In the genomic region with DNA sequence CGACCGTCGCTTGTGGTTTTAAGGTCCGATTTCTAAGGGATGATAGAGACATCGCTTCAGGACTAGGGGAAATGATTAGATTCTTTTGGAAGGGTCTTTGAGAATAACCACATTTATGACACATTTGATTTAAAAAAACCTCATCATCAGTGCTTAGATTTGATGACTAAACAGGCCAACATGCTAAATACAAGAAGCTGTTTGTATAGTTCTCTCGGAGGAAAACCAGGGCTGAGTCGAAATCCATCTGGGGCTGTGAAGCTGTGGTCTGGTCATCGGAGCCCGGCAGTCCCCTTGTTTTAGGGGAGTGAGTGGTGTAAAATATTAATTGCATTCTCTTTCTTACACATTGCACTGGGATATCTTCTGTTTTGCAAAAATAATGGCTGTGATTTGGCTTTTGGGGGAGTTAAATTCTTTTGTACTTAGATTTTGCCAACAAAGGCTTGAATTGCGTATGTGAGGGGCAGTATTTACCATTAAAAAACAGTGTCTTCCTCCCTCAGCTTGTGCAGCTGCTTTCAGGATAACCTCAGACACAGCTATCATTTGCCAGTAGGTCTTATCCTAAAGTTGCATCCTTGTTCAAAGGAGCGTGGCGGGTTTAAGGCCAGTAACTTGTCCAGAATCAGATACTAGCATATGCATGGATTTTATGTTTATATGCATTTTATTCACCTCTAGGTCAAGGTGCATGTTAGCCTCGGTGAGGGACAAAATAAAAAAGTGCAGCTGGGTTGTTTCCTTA, we compare ENCODE assay signal across 8 cellular contexts. TPM values are rescaled to one million over a fixed set of nuclear protein-coding genes. Genes with fewer than 3 reads are reported as not detected.
DNase-seq lines count a peak whose midpoint lies in the region; ATAC-seq and TF ChIP-seq lines count a peak whose summit lies in the region.

No MANE protein-coding gene starts in this region.

- peak overlapping the region; percentile 22 to 42 for H3K4me3 ChIP-seq in HCT116 (replicated peaks in 1 of 2; ENCODE audit: low read depth in 1 of 2, low read length in 2 of 2)
- H3K4me3 ChIP-seq in WERI-Rb-1 (ENCODE audit: low read depth, low read length), result peak overlapping the region; percentile 45
- H3K4me3 ChIP-seq in cardiac muscle cell, result peak overlapping the region; percentile 34
- peak overlapping the region; percentile 72 for H3K4me3 ChIP-seq in skeletal muscle satellite cell (ENCODE audit: low read length)

- H3K4me2 ChIP-seq in HCT116 (ENCODE audit: low read length) (peak overlapping the region; percentile 61), skeletal muscle satellite cell (ENCODE audit: low read length) (peak overlapping the region; percentile 92)

- no peak for TF ChIP-seq RAD21 in HCT116 (IDR thresholded peaks at IDR 0.05; ENCODE audit: low read depth)

- RAD21 ChIA-PET in HCT116 (lab: Charles Lee; ENCODE audit: low non-redundant PET in 1 of 2, low total read pairs in 2 of 2, uncharacterized antibody in 2 of 2, unreplicated experiment in 2 of 2), result no interaction called here

- CTCF ChIA-PET in HCT116 (lab: Charles Lee), result no interaction called here

- no peaks in the 10 kb centered on the region for H3K9me2 ChIP-seq in HCT116 (ENCODE audit: insufficient read depth)

- H3K9me3 ChIP-seq in HCT116 (ENCODE audit: control insufficient read depth in 1 of 2, insufficient read depth in 1 of 2, low read depth in 1 of 2, low read length in 2 of 2) (no peaks in the 10 kb centered on the region), WERI-Rb-1 (ENCODE audit: severe bottlenecking) (no peaks in the 10 kb centered on the region), cardiac muscle cell (ENCODE audit: low read depth) (no peaks in the 10 kb centered on the region), skeletal muscle satellite cell (replicated peaks; ENCODE audit: low read length) (no peaks in the 10 kb centered on the region)

- no peaks in the 10 kb centered on the region for H3K79me2 ChIP-seq in HCT116 (ENCODE audit: insufficient read depth, low read length)

- DNase-seq in DMS79 (lab: John Stamatoyannopoulos, UW) (peak; percentile 16), HCT116 (ENCODE audit: low read depth, low spot score) (no peak), WERI-Rb-1 (no peak), cardiac muscle cell (ENCODE audit: low read depth in 1 of 2, low spot score in 1 of 2) (peak in 1 of 2 donors; percentile 30), putamen (ENCODE audit: low spot score) (no peak)
- no peak for DNase-seq in stimulated activated CD4-positive, alpha-beta T cell treated with anti-CD3 and anti-CD28 coated beads, Interleukin-4, amount 100 ng/mL, for 4 hours

- H3K27me3 ChIP-seq in HCT116 (ENCODE audit: insufficient read depth, low read length) (no peaks in the 10 kb centered on the region; the same call in 1 of the 2 replicates), WERI-Rb-1 (ENCODE audit: insufficient read depth, low read depth, severe bottlenecking) (no peaks in the 10 kb centered on the region), cardiac muscle cell (no peaks in the 10 kb centered on the region), skeletal muscle satellite cell (ENCODE audit: control insufficient read depth, insufficient read depth, low read length) (no peaks in the 10 kb centered on the region)

- H3K27ac ChIP-seq in HCT116 (ENCODE audit: low read depth, low read length) (no peak overlapping the region), WERI-Rb-1 (no peak overlapping the region), cardiac muscle cell (no peak overlapping the region)

- peak overlapping the region; percentile 59 for H2AFZ ChIP-seq in HCT116 (ENCODE audit: low read depth, low read length, poor library complexity, severe bottlenecking)

- POLR2A ChIA-PET in HCT116 (lab: Charles Lee), result no interaction called here

- H4K20me1 ChIP-seq in HCT116 (ENCODE audit: insufficient read depth), result no peaks in the 10 kb centered on the region

- intact Hi-C loops in HCT116 (cut with micrococcal nuclease), result no loop called here

- TF ChIP-seq CTCF in HCT116 (IDR thresholded peaks at IDR 0.05 in 2 of 3, conservative IDR thresholded peaks at IDR 0.05 in 1 of 3; ENCODE audit: borderline replicate concordance in 1 of 3, insufficient read depth in 1 of 3, low read depth in 2 of 3, low read length in 2 of 3), result no peak
- no peak for TF ChIP-seq CTCF in WERI-Rb-1 (IDR thresholded peaks at IDR 0.05; ENCODE audit: low read depth, low read length)
- no peak for TF ChIP-seq CTCF in cardiac muscle cell (IDR thresholded peaks at IDR 0.05; ENCODE audit: low read depth, low read length)

- no peaks in the 10 kb centered on the region; a peak in 1 of 4 replicates for H3K4me1 ChIP-seq in HCT116 (ENCODE audit: control insufficient read depth in 1 of 2, insufficient read depth in 2 of 2, low read length in 2 of 2)
- H3K4me1 ChIP-seq in cardiac muscle cell (ENCODE audit: low read depth), result peaks cover 7% of the 10 kb centered on the region
- peaks cover 30% of the 10 kb centered on the region for H3K4me1 ChIP-seq in skeletal muscle satellite cell (ENCODE audit: control insufficient read depth, insufficient read depth, low read length)

- ATAC-seq in HCT116 (no peak), HG03039 (IDR thresholded peaks at IDR 0.05; ENCODE audit: unreplicated experiment) (no peak)

- TF ChIP-seq POLR2A in HCT116 (IDR thresholded peaks at IDR 0.05; ENCODE audit: borderline replicate concordance, extremely low read depth, insufficient read depth, insufficient read length), result no peak

- no TSS peak for BruUV-seq in HCT116 (replicated peaks; lab: Mats Ljungman, UMichigan)

- H3K9ac ChIP-seq in HCT116 (ENCODE audit: low read length) (no peak overlapping the region), skeletal muscle satellite cell (ENCODE audit: low read depth, low read length) (peak overlapping the region; percentile 84)

- H3K36me3 ChIP-seq in HCT116 (ENCODE audit: control insufficient read depth in 1 of 2, insufficient read depth in 2 of 2, low read length in 2 of 2), result no peaks in the 10 kb centered on the region
- H3K36me3 ChIP-seq in WERI-Rb-1, result no peaks in the 10 kb centered on the region
- no peaks in the 10 kb centered on the region for H3K36me3 ChIP-seq in cardiac muscle cell
- H3K36me3 ChIP-seq in skeletal muscle satellite cell (ENCODE audit: insufficient read depth, low read length), result no peaks in the 10 kb centered on the region

TF ChIP-seq in HCT116, 20 proteins besides CTCF, POLR2A, EP300 and RAD21 (continues in another document):
- TF ChIP-seq CBX3 (IDR thresholded peaks at IDR 0.05; ENCODE audit: low read depth), result no peak
- TF ChIP-seq ATF3 (IDR thresholded peaks at IDR 0.05), result no peak
- TF ChIP-seq EZH2 (IDR thresholded peaks at IDR 0.05), result no peak
- TF ChIP-seq MAX (IDR thresholded peaks at IDR 0.05), result no peak
- no peak for TF ChIP-seq FOSL1 (IDR thresholded peaks at IDR 0.05; ENCODE audit: low read depth)
- TF ChIP-seq, protein P1, sequence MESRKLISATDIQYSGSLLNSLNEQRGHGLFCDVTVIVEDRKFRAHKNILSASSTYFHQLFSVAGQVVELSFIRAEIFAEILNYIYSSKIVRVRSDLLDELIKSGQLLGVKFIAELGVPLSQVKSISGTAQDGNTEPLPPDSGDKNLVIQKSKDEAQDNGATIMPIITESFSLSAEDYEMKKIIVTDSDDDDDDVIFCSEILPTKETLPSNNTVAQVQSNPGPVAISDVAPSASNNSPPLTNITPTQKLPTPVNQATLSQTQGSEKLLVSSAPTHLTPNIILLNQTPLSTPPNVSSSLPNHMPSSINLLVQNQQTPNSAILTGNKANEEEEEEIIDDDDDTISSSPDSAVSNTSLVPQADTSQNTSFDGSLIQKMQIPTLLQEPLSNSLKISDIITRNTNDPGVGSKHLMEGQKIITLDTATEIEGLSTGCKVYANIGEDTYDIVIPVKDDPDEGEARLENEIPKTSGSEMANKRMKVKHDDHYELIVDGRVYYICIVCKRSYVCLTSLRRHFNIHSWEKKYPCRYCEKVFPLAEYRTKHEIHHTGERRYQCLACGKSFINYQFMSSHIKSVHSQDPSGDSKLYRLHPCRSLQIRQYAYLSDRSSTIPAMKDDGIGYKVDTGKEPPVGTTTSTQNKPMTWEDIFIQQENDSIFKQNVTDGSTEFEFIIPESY (IDR thresholded peaks at IDR 0.05; ENCODE audit: extremely low read depth, insufficient replicate concordance, low read length), result no peak
- TF ChIP-seq SIN3A (IDR thresholded peaks at IDR 0.05; ENCODE audit: low read depth), result no peak
- no peak for TF ChIP-seq JUND (IDR thresholded peaks at IDR 0.05)
- TF ChIP-seq ELF1 (IDR thresholded peaks at IDR 0.05; ENCODE audit: borderline replicate concordance, low read depth), result no peak
- TF ChIP-seq CEBPB (IDR thresholded peaks at IDR 0.05; ENCODE audit: low read depth), result no peak
- TF ChIP-seq ZFX (IDR thresholded peaks at IDR 0.05), result no peak
- TF ChIP-seq POLR2AphosphoS5 (IDR thresholded peaks at IDR 0.05; ENCODE audit: low read depth, low read length), result no peak
- no peak for TF ChIP-seq EGR1 (IDR thresholded peaks at IDR 0.05; ENCODE audit: low read depth)
- TF ChIP-seq SP1 (IDR thresholded peaks at IDR 0.05; ENCODE audit: low read depth), result no peak
- no peak for TF ChIP-seq TCF7L2 (IDR thresholded peaks at IDR 0.05; ENCODE audit: borderline replicate concordance, extremely low read depth, insufficient read depth, insufficient read length)

RNA-seq across cellular contexts. Expression of gene GNG2, which starts 0.6 kb away (rescaled TPM):
- total RNA-seq in HCT116 (2021; ENCODE audit: unreplicated experiment) (0.74 TPM), cardiac muscle cell (3.3 and 3.6 TPM in 2 replicates)
- polyA plus RNA-seq in HCT116 (2012), result 0.05 and 0.20 TPM in 2 replicates
- polyA plus RNA-seq in cardiac muscle cell, result 4.5 and 4.9 TPM in 2 replicates
- 16.8 and 17.0 TPM in 2 replicates for total RNA-seq in skeletal muscle satellite cell (2012; rRNA removed)
